Comparison of ENCODE assay signal across 19 cellular contexts in genomic region chr6:140923048-140923447, GRCh38.
"Had no signal": no experiment of that assay in that cellular context is flagged by ENCODE, and none has a peak within 500 bp of the region (broad histone marks: within the 10 kb centered on the region; RNA-seq: fewer than 3 reads in every experiment).

No MANE protein-coding gene starts in this region.

- H3K9me3 ChIP-seq: heart left ventricle, pancreas, spleen, stomach, testis, upper lobe of left lung had no signal

- H3K27ac ChIP-seq: heart left ventricle, pancreas, spleen, stomach, testis, upper lobe of left lung had no signal

- H3K4me1 ChIP-seq: heart left ventricle, pancreas, spleen, stomach, testis, upper lobe of left lung had no signal

- H3K4me3 ChIP-seq: heart left ventricle, pancreas, spleen, stomach, testis, upper lobe of left lung had no signal

- DNase-seq: activated CD4-positive, alpha-beta T cell treated with anti-CD3 and anti-CD28 coated beads, Interleukin-2, amount 10 ng/mL, durations not matched to agents 7 days and 5 days; activated CD8-positive, alpha-beta memory T cell treated with anti-CD3 and anti-CD28 coated beads, Interleukin-2, amount 50 U/mL, for 48 hours; activated gamma-delta T cell; activated T-cell treated with anti-CD3 and anti-CD28 coated beads, Interleukin-2, amount 50 U/mL, for 72 hours; amniotic stem cell; cortex of kidney; effector CD8-positive, alpha-beta T cell; heart left ventricle; naive B cell; pancreas; spleen; stomach; testis; upper lobe of left lung had no signal

- H3K36me3 ChIP-seq: heart left ventricle, pancreas, spleen, stomach, upper lobe of left lung had no signal

- H3K27me3 ChIP-seq: heart left ventricle, pancreas, spleen, stomach, testis, upper lobe of left lung had no signal

- ATAC-seq: activated T-cell treated with anti-CD3 and anti-CD28 coated beads, Interleukin-2, amount 50 U/mL, for 72 hours; heart left ventricle; left lobe of liver; pancreas; sciatic nerve had no signal

- FAIRE-seq: endothelial cell of umbilical vein, frontal cortex, islet of Langerhans, pancreas had no signal
